In genomic region chr1:248730507-248731335, GRCh38 we compare ENCODE assay signal across 27 cellular contexts. TPM values are rescaled to one million over a fixed set of nuclear protein-coding genes. Genes with fewer than 3 reads are reported as not detected.
DNase-seq lines count a peak whose midpoint lies in the region; ATAC-seq, FAIRE-seq and TF ChIP-seq lines count a peak whose summit lies in the region.
"Had no signal": no experiment of that assay in that cellular context is flagged by ENCODE, and none has a peak within 500 bp of the region (broad histone marks: within the 10 kb centered on the region; RNA-seq: fewer than 3 reads in every experiment).

No MANE protein-coding gene starts in this region.

- POLR2A ChIA-PET in MCF 10A (lab: Yijun Ruan, JAX) = no interaction called here
- POLR2A ChIA-PET in SK-N-SH (lab: Yijun Ruan, JAX) = no interaction called here

- BruUV-seq in MCF 10A (replicated peaks; lab: Mats Ljungman, UMichigan) = no TSS peak

- TF ChIP-seq EP300 in SK-N-SH (IDR thresholded peaks at IDR 0.05; ENCODE audit: borderline replicate concordance in 1 of 2, low read depth in 1 of 2, low read length in 1 of 2) = no peak

- 15% methylated on average over 13 of the region's 13 CpGs for WGBS in SK-N-SH (ENCODE audit: low lambda C conversion rate)

- H3K4me2 ChIP-seq in SK-N-SH = peak overlapping the region; percentile 56

- H3K27me3 ChIP-seq in SK-N-SH (ENCODE audit: insufficient read depth) = no peaks in the 10 kb centered on the region; the same call in 1 of the 2 replicates
- H3K27me3 ChIP-seq: body of pancreas, esophagus squamous epithelium, gastroesophageal sphincter, uterus had no signal

- no peaks in the 10 kb centered on the region for H3K9me2 ChIP-seq in SK-N-SH

- no peaks in the 10 kb centered on the region for H3K9me3 ChIP-seq in SK-N-SH
- H3K9me3 ChIP-seq: body of pancreas, esophagus squamous epithelium, uterus had no signal

- no peak for FAIRE-seq in HTR-8/SVneo (lab: Jason Lieb, UNC)
- FAIRE-seq: H54, keratinocyte had no signal

- no peaks in the 10 kb centered on the region for H3K36me3 Mint-ChIP-seq in MCF 10A (ENCODE audit: insufficient read depth, unreplicated experiment)

- no peaks in the 10 kb centered on the region for H4K20me1 ChIP-seq in SK-N-SH (ENCODE audit: insufficient read depth)

- H3K4me3 ChIP-seq in SK-N-SH (ENCODE audit: low read depth in 2 of 2, low read length in 1 of 2) = peak overlapping the region; percentile 51 to 59
- H3K4me3 ChIP-seq: body of pancreas, esophagus squamous epithelium, gastroesophageal sphincter, uterus had no signal

- no peak for ATAC-seq in HG02884 (IDR thresholded peaks at IDR 0.05; ENCODE audit: unreplicated experiment)
- ATAC-seq: activated naive CD8-positive, alpha-beta T cell treated with anti-CD3 and anti-CD28 coated beads, Interleukin-2, amount 50 U/mL, for 24 hours; body of pancreas; gastroesophageal sphincter had no signal

- H3K4me1 Mint-ChIP-seq in MCF 10A (ENCODE audit: insufficient read depth, unreplicated experiment) = peaks cover 9% of the 10 kb centered on the region
- H3K4me1 Mint-ChIP-seq: activated CD4-positive, alpha-beta T cell treated with anti-CD3 and anti-CD28 coated beads, Interleukin-2, amount 10 ng/mL, durations not matched to agents 24 days and 14 days; activated naive CD8-positive, alpha-beta T cell treated with anti-CD3 and anti-CD28 coated beads, Interleukin-2, amount 50 U/mL, for 24 hours had no signal

- no peaks in the 10 kb centered on the region for H3F3A ChIP-seq in SK-N-SH (replicated peaks; ENCODE audit: insufficient read depth)

- peak overlapping the region; percentile 25 for H3K9ac ChIP-seq in SK-N-SH

- no peak for TF ChIP-seq CTCF in MCF 10A (IDR thresholded peaks at IDR 0.05; ENCODE audit: unreplicated experiment)
- 0 out of 2 replicates have a peak, but pooled peaks have one; percentile 9 for TF ChIP-seq CTCF in SK-N-SH (IDR thresholded peaks at IDR 0.05)

- no peaks in the 10 kb centered on the region for H3K27me3 Mint-ChIP-seq in MCF 10A (ENCODE audit: insufficient read depth, unreplicated experiment)
- H3K27me3 Mint-ChIP-seq: CD4-positive, alpha-beta T cell had no signal

- no peaks in the 10 kb centered on the region for H3K4me1 ChIP-seq in SK-N-SH (ENCODE audit: control insufficient read depth in 1 of 2, insufficient read depth in 2 of 2, low read depth in 1 of 2, low read length in 1 of 2)
- H3K4me1 ChIP-seq: body of pancreas, esophagus squamous epithelium, gastroesophageal sphincter, uterus had no signal

- H3K27ac ChIP-seq in SK-N-SH (ENCODE audit: low read depth in 2 of 2, low read length in 1 of 2) = peak overlapping the region; percentile 7 to 17; a peak in 2 of 4 replicates
- H3K27ac ChIP-seq: body of pancreas, esophagus squamous epithelium, gastroesophageal sphincter, uterus had no signal

- no peak overlapping the region for H3K27ac Mint-ChIP-seq in MCF 10A (ENCODE audit: low read depth, unreplicated experiment)
- H3K27ac Mint-ChIP-seq: activated CD4-positive, alpha-beta T cell treated with anti-CD3 and anti-CD28 coated beads, Interleukin-2, amount 10 ng/mL, durations not matched to agents 24 days and 14 days; activated naive CD8-positive, alpha-beta T cell treated with anti-CD3 and anti-CD28 coated beads, Interleukin-2, amount 50 U/mL, for 24 hours; activated T-helper 2 cell treated with anti-CD3 and anti-CD28 coated beads, Interferon-gamma antibody, Interleukin-2, Interleukin-4, amounts not matched to agents 10 μg/mL and 5 μg/mL and 100 μg/mL, durations not matched to agents 14 hours and 24 hours and 36 hours; CD4-positive, alpha-beta T cell had no signal

- no peaks in the 10 kb centered on the region for H3K36me3 ChIP-seq in SK-N-SH (replicated peaks in 1 of 2; ENCODE audit: control insufficient read depth in 1 of 2, insufficient read depth in 2 of 2, low read length in 1 of 2)
- H3K36me3 ChIP-seq: esophagus squamous epithelium, gastroesophageal sphincter, uterus had no signal

- peak overlapping the region; percentile 80 for H2AFZ ChIP-seq in SK-N-SH (ENCODE audit: low read depth)

- in situ Hi-C loops in T47D (cut with HindIII; ENCODE audit: low pct_unique_long_range_greater_than_20kb, low sequenced_read_pairs) = no loop called here

- peaks cover 15% of the 10 kb centered on the region for H3K9me3 Mint-ChIP-seq in MCF 10A (ENCODE audit: unreplicated experiment)
- H3K9me3 Mint-ChIP-seq: activated T-helper 2 cell treated with anti-CD3 and anti-CD28 coated beads, Interferon-gamma antibody, Interleukin-2, Interleukin-4, amounts not matched to agents 10 μg/mL and 5 μg/mL and 100 μg/mL, durations not matched to agents 14 hours and 24 hours and 36 hours had no signal

- H3K4me3 Mint-ChIP-seq in MCF 10A (ENCODE audit: unreplicated experiment) = no peak overlapping the region
- H3K4me3 Mint-ChIP-seq: activated CD4-positive, alpha-beta T cell treated with anti-CD3 and anti-CD28 coated beads, Interleukin-2, amount 10 ng/mL, durations not matched to agents 24 days and 14 days; activated naive CD8-positive, alpha-beta T cell treated with anti-CD3 and anti-CD28 coated beads, Interleukin-2, amount 50 U/mL, for 24 hours; CD4-positive, alpha-beta T cell had no signal

- CTCF ChIA-PET in MCF 10A (lab: Yijun Ruan, JAX) = interaction anchor here (0.7 kb wide), 1 partner anchor 9 kb away, joined by 3 read pairs; no protein-coding TSS in a partner anchor
- CTCF ChIA-PET in SK-N-SH (lab: Yijun Ruan, JAX) = no interaction called here

- no peak for TF ChIP-seq RAD21 in SK-N-SH (IDR thresholded peaks at IDR 0.05; ENCODE audit: low read length)

- no peaks in the 10 kb centered on the region for H3K79me2 ChIP-seq in SK-N-SH (ENCODE audit: insufficient read depth)

- peak; percentile 61 to 89 for DNase-seq in T47D (ENCODE audit: low read depth in 1 of 2, low spot score in 1 of 2)
- DNase-seq in MCF 10A (ENCODE audit: unreplicated experiment) = no peak
- peak; percentile 46 for DNase-seq in NCI-H1694 (lab: John Stamatoyannopoulos, UW)
- DNase-seq in SK-N-SH = peak; percentile 63
- no peak for DNase-seq in superior temporal gyrus (ENCODE audit: extremely low spot score)
- DNase-seq in DMS153 (lab: John Stamatoyannopoulos, UW) = no peak
- no peak for DNase-seq in HTR-8/SVneo (ENCODE audit: insufficient read length, low spot score)
- DNase-seq: activated CD4-positive, alpha-beta T cell treated with anti-CD3 and anti-CD28 coated beads, Interleukin-2, amount 10 ng/mL, durations not matched to agents 24 days and 14 days; activated naive CD8-positive, alpha-beta T cell treated with anti-CD3 and anti-CD28 coated beads, Interleukin-2, amount 50 U/mL, for 24 hours; body of pancreas; CD4-positive, alpha-beta T cell; DMS79; effector CD4-positive, alpha-beta T cell; esophagus squamous epithelium; NCI-H1436 treated with DMSO at 0.1 percent for 48 hours; NCI-H510A treated with DMSO at 0.1 percent for 48 hours; RPMI8226; stimulated activated CD8-positive, alpha-beta memory T cell treated with anti-CD3 and anti-CD28 coated beads, Interleukin-4, amount 100 ng/mL, for 48 hours; uterus had no signal

- intact Hi-C loops in MCF 10A (cut with micrococcal nuclease) = no loop called here

TF ChIP-seq in SK-N-SH, 30 proteins besides CTCF, POLR2A, EP300 and RAD21 (continues in another document):
- no peak for TF ChIP-seq RFX5 (IDR thresholded peaks at IDR 0.05; ENCODE audit: low read length)
- TF ChIP-seq TAF1 (IDR thresholded peaks at IDR 0.05; ENCODE audit: borderline replicate concordance, low read depth, low read length) = 0 out of 2 replicates have a peak, but pooled peaks have one; percentile 19
- no peak for TF ChIP-seq TCF12 (IDR thresholded peaks at IDR 0.05)
- no peak for TF ChIP-seq FOSL2 (IDR thresholded peaks at IDR 0.05; ENCODE audit: borderline replicate concordance, low read depth)
- no peak for TF ChIP-seq SIN3A (IDR thresholded peaks at IDR 0.05; ENCODE audit: borderline replicate concordance, low read depth, low read length)
- no peak; the same call in 1 of the 2 replicates for TF ChIP-seq POLR2AphosphoS5 (IDR thresholded peaks at IDR 0.05; ENCODE audit: low read depth, low read length)
- TF ChIP-seq FOXJ3 (CRISPR knock-in tag; IDR thresholded peaks at IDR 0.05) = no peak
- TF ChIP-seq, protein P1, sequence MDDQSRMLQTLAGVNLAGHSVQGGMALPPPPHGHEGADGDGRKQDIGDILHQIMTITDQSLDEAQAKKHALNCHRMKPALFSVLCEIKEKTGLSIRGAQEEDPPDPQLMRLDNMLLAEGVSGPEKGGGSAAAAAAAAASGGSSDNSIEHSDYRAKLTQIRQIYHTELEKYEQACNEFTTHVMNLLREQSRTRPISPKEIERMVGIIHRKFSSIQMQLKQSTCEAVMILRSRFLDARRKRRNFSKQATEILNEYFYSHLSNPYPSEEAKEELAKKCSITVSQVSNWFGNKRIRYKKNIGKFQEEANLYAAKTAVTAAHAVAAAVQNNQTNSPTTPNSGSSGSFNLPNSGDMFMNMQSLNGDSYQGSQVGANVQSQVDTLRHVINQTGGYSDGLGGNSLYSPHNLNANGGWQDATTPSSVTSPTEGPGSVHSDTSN (IDR thresholded peaks at IDR 0.05) = no peak
- TF ChIP-seq ELF1 (IDR thresholded peaks at IDR 0.05) = no peak
- no peak for TF ChIP-seq SMC3 (IDR thresholded peaks at IDR 0.05; ENCODE audit: low read depth, low read length)
- no peak for TF ChIP-seq TEAD4 (IDR thresholded peaks at IDR 0.05; ENCODE audit: borderline replicate concordance, insufficient read depth)
- TF ChIP-seq USF2 (IDR thresholded peaks at IDR 0.05; ENCODE audit: borderline replicate concordance, low read depth, low read length) = no peak
- TF ChIP-seq EZH2phosphoT487 (IDR thresholded peaks at IDR 0.05; ENCODE audit: borderline replicate concordance, low read depth) = no peak
- TF ChIP-seq, protein P2, sequence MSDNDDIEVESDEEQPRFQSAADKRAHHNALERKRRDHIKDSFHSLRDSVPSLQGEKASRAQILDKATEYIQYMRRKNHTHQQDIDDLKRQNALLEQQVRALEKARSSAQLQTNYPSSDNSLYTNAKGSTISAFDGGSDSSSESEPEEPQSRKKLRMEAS (IDR thresholded peaks at IDR 0.05; ENCODE audit: low read depth) = peak; percentile 75

RNA-seq across cellular contexts. Expression of gene LYPD8, which starts 24.8 kb away (rescaled TPM):
- not detected in 2 replicates for total RNA-seq in MCF 10A (2022)
- polyA plus RNA-seq in SK-N-SH (2012; rRNA removed) = 1.5 and 1.6 TPM in 2 replicates
- polyA plus RNA-seq in SK-N-SH (2012; cell fraction: cytosol; rRNA removed) = 1.4 and 1.9 TPM in 2 replicates
- polyA plus RNA-seq in SK-N-SH (2012; cell fraction: nucleus; rRNA removed) = 1.4 and 1.8 TPM in 2 replicates
- total RNA-seq: activated CD4-positive, alpha-beta T cell treated with anti-CD3 and anti-CD28 coated beads, Interleukin-2, amount 10 ng/mL, durations not matched to agents 24 days and 14 days; activated T-helper 2 cell treated with anti-CD3 and anti-CD28 coated beads, Interferon-gamma antibody, Interleukin-2, Interleukin-4, amounts not matched to agents 10 μg/mL and 5 μg/mL and 100 μg/mL, durations not matched to agents 14 hours and 24 hours and 36 hours; body of pancreas; CD4-positive, alpha-beta T cell; chondrocyte; esophagus squamous epithelium; gastroesophageal sphincter; lung microvascular endothelial cell; subcutaneous adipose tissue; uterus had no signal
- polyA plus RNA-seq: keratinocyte had no signal

RNA-seq across cellular contexts. Expression of gene OR14I1, which starts 28.2 kb away (rescaled TPM):
- not detected in 2 replicates for total RNA-seq in MCF 10A (2022)
- polyA plus RNA-seq in SK-N-SH (2012; rRNA removed) = not detected in 2 replicates
- polyA plus RNA-seq in SK-N-SH (2012; cell fraction: cytosol; rRNA removed) = not detected in 2 replicates
- not detected in 2 replicates for polyA plus RNA-seq in SK-N-SH (2012; cell fraction: nucleus; rRNA removed)
- total RNA-seq: activated CD4-positive, alpha-beta T cell treated with anti-CD3 and anti-CD28 coated beads, Interleukin-2, amount 10 ng/mL, durations not matched to agents 24 days and 14 days; activated T-helper 2 cell treated with anti-CD3 and anti-CD28 coated beads, Interferon-gamma antibody, Interleukin-2, Interleukin-4, amounts not matched to agents 10 μg/mL and 5 μg/mL and 100 μg/mL, durations not matched to agents 14 hours and 24 hours and 36 hours; body of pancreas; CD4-positive, alpha-beta T cell; chondrocyte; esophagus squamous epithelium; gastroesophageal sphincter; lung microvascular endothelial cell; subcutaneous adipose tissue; uterus had no signal
- polyA plus RNA-seq: keratinocyte had no signal

Comparison
In these comparisons a context has a peak if more than half of its experiments do, and no peak if none do; other contexts are left out.
1. DNase-seq: peak in T47D (2 of 2), NCI-H1694 (single experiment) and SK-N-SH (single experiment); none in MCF 10A (single experiment), superior temporal gyrus (single experiment), DMS153 (single experiment) and HTR-8/SVneo (single experiment).